ENCODE assay signal across 11 cellular contexts in genomic region chr13:42996584-42996983, GRCh38. TPM values are rescaled to one million over a fixed set of nuclear protein-coding genes. Genes with fewer than 3 reads are reported as not detected.
DNase-seq lines count a peak whose midpoint lies in the region; ATAC-seq and TF ChIP-seq lines count a peak whose summit lies in the region.
"Had no signal": no experiment of that assay in that cellular context is flagged by ENCODE, and none has a peak within 500 bp of the region (broad histone marks: within the 10 kb centered on the region; RNA-seq: fewer than 3 reads in every experiment).

No MANE protein-coding gene starts in this region.

- peak; percentile 21; the same call in 1 of the 2 replicates for ATAC-seq in HCT116
- ATAC-seq: left lobe of liver had no signal

- CTCF ChIA-PET in BJ (lab: Yijun Ruan, JAX): no interaction called here
- CTCF ChIA-PET in HCT116 (lab: Charles Lee): no interaction called here

- H3K79me2 ChIP-seq in HCT116 (ENCODE audit: insufficient read depth, low read length) (no peaks in the 10 kb centered on the region), hepatocyte (no peaks in the 10 kb centered on the region)

- H3K9me2 ChIP-seq in HCT116 (ENCODE audit: insufficient read depth) (no peaks in the 10 kb centered on the region), hepatocyte (replicated peaks; ENCODE audit: insufficient read depth) (no peaks in the 10 kb centered on the region)

- H2AFZ ChIP-seq in HCT116 (ENCODE audit: low read depth, low read length, poor library complexity, severe bottlenecking) (no peak overlapping the region), hepatocyte (no peak overlapping the region)

- H4K20me1 ChIP-seq in HCT116 (ENCODE audit: insufficient read depth) (no peaks in the 10 kb centered on the region), hepatocyte (ENCODE audit: insufficient read depth, poor library complexity, severe bottlenecking) (no peaks in the 10 kb centered on the region)

- H3K27me3 ChIP-seq in BJ (ENCODE audit: control insufficient read depth, insufficient read depth, low read length) (no peaks in the 10 kb centered on the region), HCT116 (ENCODE audit: insufficient read depth, low read length) (no peaks in the 10 kb centered on the region), hepatocyte (no peaks in the 10 kb centered on the region)

- H3K4me1 ChIP-seq in HCT116 (ENCODE audit: control insufficient read depth in 1 of 2, insufficient read depth in 2 of 2, low read length in 2 of 2) (peaks cover 0 to 21% of the 10 kb centered on the region in 2 experiments; a peak in 2 of 4 replicates), hepatocyte (ENCODE audit: insufficient read depth) (peaks cover 2% of the 10 kb centered on the region)

- H3K27ac ChIP-seq in HCT116 (ENCODE audit: low read depth, low read length) (no peak overlapping the region), hepatocyte (peak overlapping the region; percentile 26)

- peaks cover 1% of the 10 kb centered on the region for H3K36me3 Mint-ChIP-seq in activated T-helper 1 cell treated with anti-CD3 and anti-CD28 coated beads, Interleukin-12 subunit alpha, Interleukin-12 subunit beta, Interleukin-2, Interleukin-4 antibody, amounts not matched to agents 30 ng/mL and 10 ng/mL and 1 ng/mL, durations not matched to agents 14 hours and 24 hours and 36 hours (ENCODE audit: low read depth)

- BruUV-seq in HCT116 (replicated peaks; lab: Mats Ljungman, UMichigan): no TSS peak

- intact Hi-C loops in HCT116 (cut with micrococcal nuclease): no loop called here
- intact Hi-C loops in activated T-helper 1 cell treated with anti-CD3 and anti-CD28 coated beads, Interleukin-12 subunit alpha, Interleukin-12 subunit beta, Interleukin-2, Interleukin-4 antibody, amounts not matched to agents 30 ng/mL and 10 ng/mL and 1 ng/mL, durations not matched to agents 14 hours and 24 hours and 36 hours (cut with micrococcal nuclease): loop anchor here (2.0 to 10.0 kb wide), 5 partner anchors 82 to 1921 kb away; partner anchors contain the start of gene TSC22D1

- H3K9me3 Mint-ChIP-seq in activated T-helper 1 cell treated with anti-CD3 and anti-CD28 coated beads, Interleukin-12 subunit alpha, Interleukin-12 subunit beta, Interleukin-2, Interleukin-4 antibody, amounts not matched to agents 30 ng/mL and 10 ng/mL and 1 ng/mL, durations not matched to agents 14 hours and 24 hours and 36 hours: peaks cover 2% of the 10 kb centered on the region
- H3K9me3 Mint-ChIP-seq: dendritic cell treated with granulocyte-macrophage colony-stimulating factor and Interleukin-4, amounts not matched to agents 40 ng/mL and 50 ng/mL, for 4 days had no signal

- no peak for TF ChIP-seq RAD21 in HCT116 (IDR thresholded peaks at IDR 0.05; ENCODE audit: low read depth)

- peak; percentile 74 for DNase-seq in BJ (ENCODE audit: low read depth)
- DNase-seq in HCT116 (ENCODE audit: low read depth, low spot score): peak; percentile 46
- DNase-seq in activated T-helper 1 cell treated with anti-CD3 and anti-CD28 coated beads, Interleukin-12 subunit alpha, Interleukin-12 subunit beta, Interleukin-2, Interleukin-4 antibody, amounts not matched to agents 30 ng/mL and 10 ng/mL and 1 ng/mL, durations not matched to agents 14 hours and 24 hours and 36 hours (ENCODE audit: low spot score): no peak
- no peak for DNase-seq in hepatocyte (ENCODE audit: low spot score)
- DNase-seq in inferior parietal cortex (ENCODE audit: extremely low spot score): no peak
- no peak for DNase-seq in Kasumi-1 (lab: John Stamatoyannopoulos, UW)
- no peak for DNase-seq in HuH-7.5 (ENCODE audit: low spot score)
- no peak for DNase-seq in NCI-H2107 (lab: John Stamatoyannopoulos, UW)
- DNase-seq: activated CD4-positive, alpha-beta T cell treated with anti-CD3 and anti-CD28 coated beads for 1 hour had no signal

- 75% methylated on average over 3 of the region's 3 CpGs for WGBS in hepatocyte (ENCODE audit: low lambda C conversion rate, missing lambda C conversion rate)

- H3K4me3 ChIP-seq in BJ (ENCODE audit: low read depth, low read length): no peak overlapping the region
- no peak overlapping the region for H3K4me3 ChIP-seq in HCT116 (replicated peaks in 1 of 2; ENCODE audit: low read depth in 1 of 2, low read length in 2 of 2)
- no peak overlapping the region for H3K4me3 ChIP-seq in hepatocyte

- peaks cover 72% of the 10 kb centered on the region for H3K4me1 Mint-ChIP-seq in activated T-helper 1 cell treated with anti-CD3 and anti-CD28 coated beads, Interleukin-12 subunit alpha, Interleukin-12 subunit beta, Interleukin-2, Interleukin-4 antibody, amounts not matched to agents 30 ng/mL and 10 ng/mL and 1 ng/mL, durations not matched to agents 14 hours and 24 hours and 36 hours (ENCODE audit: low read depth)

- H3K36me3 ChIP-seq in BJ (ENCODE audit: control insufficient read depth, insufficient read depth, low read length): no peaks in the 10 kb centered on the region
- no peaks in the 10 kb centered on the region for H3K36me3 ChIP-seq in HCT116 (ENCODE audit: control insufficient read depth in 1 of 2, insufficient read depth in 2 of 2, low read length in 2 of 2)
- no peaks in the 10 kb centered on the region for H3K36me3 ChIP-seq in hepatocyte (replicated peaks; ENCODE audit: insufficient read depth, low read depth)

- TF ChIP-seq CTCF in BJ (IDR thresholded peaks at IDR 0.05; ENCODE audit: insufficient read depth, low read depth, low read length): no peak
- TF ChIP-seq CTCF in HCT116 (IDR thresholded peaks at IDR 0.05 in 2 of 3, conservative IDR thresholded peaks at IDR 0.05 in 1 of 3; ENCODE audit: borderline replicate concordance in 1 of 3, insufficient read depth in 1 of 3, low read depth in 2 of 3, low read length in 2 of 3): no peak
- no peak for TF ChIP-seq CTCF in hepatocyte (IDR thresholded peaks at IDR 0.05; ENCODE audit: poor library complexity)

- POLR2A ChIA-PET in BJ (lab: Charles Lee) (no interaction called here), HCT116 (lab: Charles Lee) (no interaction called here)

- TF ChIP-seq POLR2A in HCT116 (IDR thresholded peaks at IDR 0.05; ENCODE audit: borderline replicate concordance, extremely low read depth, insufficient read depth, insufficient read length): no peak

- H3K4me3 Mint-ChIP-seq in activated T-helper 1 cell treated with anti-CD3 and anti-CD28 coated beads, Interleukin-12 subunit alpha, Interleukin-12 subunit beta, Interleukin-2, Interleukin-4 antibody, amounts not matched to agents 30 ng/mL and 10 ng/mL and 1 ng/mL, durations not matched to agents 14 hours and 24 hours and 36 hours: peak overlapping the region; percentile 2
- H3K4me3 Mint-ChIP-seq: dendritic cell treated with granulocyte-macrophage colony-stimulating factor and Interleukin-4, amounts not matched to agents 40 ng/mL and 50 ng/mL, for 4 days had no signal

- no peaks in the 10 kb centered on the region for H3K27me3 Mint-ChIP-seq in activated T-helper 1 cell treated with anti-CD3 and anti-CD28 coated beads, Interleukin-12 subunit alpha, Interleukin-12 subunit beta, Interleukin-2, Interleukin-4 antibody, amounts not matched to agents 30 ng/mL and 10 ng/mL and 1 ng/mL, durations not matched to agents 14 hours and 24 hours and 36 hours (ENCODE audit: insufficient read depth)
- H3K27me3 Mint-ChIP-seq: dendritic cell treated with granulocyte-macrophage colony-stimulating factor and Interleukin-4, amounts not matched to agents 40 ng/mL and 50 ng/mL, for 4 days had no signal

- peak overlapping the region; percentile 61 for H3K27ac Mint-ChIP-seq in activated T-helper 1 cell treated with anti-CD3 and anti-CD28 coated beads, Interleukin-12 subunit alpha, Interleukin-12 subunit beta, Interleukin-2, Interleukin-4 antibody, amounts not matched to agents 30 ng/mL and 10 ng/mL and 1 ng/mL, durations not matched to agents 14 hours and 24 hours and 36 hours
- H3K27ac Mint-ChIP-seq: dendritic cell treated with granulocyte-macrophage colony-stimulating factor and Interleukin-4, amounts not matched to agents 40 ng/mL and 50 ng/mL, for 4 days had no signal

- RAD21 ChIA-PET in HCT116 (lab: Charles Lee; ENCODE audit: low non-redundant PET in 1 of 2, low total read pairs in 2 of 2, uncharacterized antibody in 2 of 2, unreplicated experiment in 2 of 2): no interaction called here

- H3K9me3 ChIP-seq in HCT116 (ENCODE audit: control insufficient read depth in 1 of 2, insufficient read depth in 1 of 2, low read depth in 1 of 2, low read length in 2 of 2): no peaks in the 10 kb centered on the region
- no peaks in the 10 kb centered on the region for H3K9me3 ChIP-seq in hepatocyte (ENCODE audit: low read depth)

- no peak overlapping the region for H3K9ac ChIP-seq in HCT116 (ENCODE audit: low read length)

- H3K4me2 ChIP-seq in HCT116 (ENCODE audit: low read length) (peak overlapping the region; percentile 24; the same call in 1 of the 2 replicates), hepatocyte (no peak overlapping the region)

TF ChIP-seq in HCT116, 20 proteins besides CTCF, POLR2A, EP300 and RAD21 (continues in another document):
- TF ChIP-seq SP1 (IDR thresholded peaks at IDR 0.05; ENCODE audit: low read depth): peak; percentile 44
- no peak for TF ChIP-seq POLR2AphosphoS5 (IDR thresholded peaks at IDR 0.05; ENCODE audit: low read depth, low read length)
- no peak for TF ChIP-seq YY1 (IDR thresholded peaks at IDR 0.05; ENCODE audit: extremely low read depth, insufficient replicate concordance, low read depth, low read length)
- TF ChIP-seq EGR1 (IDR thresholded peaks at IDR 0.05; ENCODE audit: low read depth): no peak
- no peak for TF ChIP-seq ELF1 (IDR thresholded peaks at IDR 0.05; ENCODE audit: borderline replicate concordance, low read depth)
- TF ChIP-seq JUND (IDR thresholded peaks at IDR 0.05): peak; percentile 69
- no peak for TF ChIP-seq EZH2phosphoT487 (IDR thresholded peaks at IDR 0.05; ENCODE audit: borderline replicate concordance)
- no peak for TF ChIP-seq TCF7L2 (IDR thresholded peaks at IDR 0.05; ENCODE audit: borderline replicate concordance, extremely low read depth, insufficient read depth, insufficient read length)

RNA-seq across cellular contexts. Expression of gene EPSTI1, which starts 4.5 kb away (rescaled TPM):
- polyA plus RNA-seq in BJ (2011; rRNA removed) (2.5 and 4.5 TPM in 2 replicates), hepatocyte (27.7 and 31.0 TPM in 2 replicates)
- polyA minus RNA-seq in BJ (2011; rRNA and poly(A)+ RNA removed): 1.0 and 1.4 TPM in 2 replicates
- total RNA-seq in HCT116 (2021; ENCODE audit: unreplicated experiment) (0.69 TPM), hepatocyte (22.2 and 24.5 TPM in 2 replicates)
- polyA plus RNA-seq in HCT116 (2012): 0.24 and 0.52 TPM in 2 replicates
- total RNA-seq in activated T-helper 1 cell treated with anti-CD3 and anti-CD28 coated beads, Interleukin-12 subunit alpha, Interleukin-12 subunit beta, Interleukin-2, Interleukin-4 antibody, amounts not matched to agents 30 ng/mL and 10 ng/mL and 1 ng/mL, durations not matched to agents 14 hours and 24 hours and 36 hours: 18.6 and 19.3 TPM in 2 replicates

RNA-seq across cellular contexts. Expression of gene DNAJC15, which starts 26.8 kb away (rescaled TPM):
- 63.6 and 63.9 TPM in 2 replicates for polyA plus RNA-seq in BJ (2011; rRNA removed)
- polyA minus RNA-seq in BJ (2011; rRNA and poly(A)+ RNA removed): 15.4 and 23.5 TPM in 2 replicates
- 10.8 TPM for total RNA-seq in HCT116 (2021; ENCODE audit: unreplicated experiment)
- polyA plus RNA-seq in HCT116 (2012): 11.8 and 14.6 TPM in 2 replicates
- 18.5 and 20.5 TPM in 2 replicates for total RNA-seq in activated T-helper 1 cell treated with anti-CD3 and anti-CD28 coated beads, Interleukin-12 subunit alpha, Interleukin-12 subunit beta, Interleukin-2, Interleukin-4 antibody, amounts not matched to agents 30 ng/mL and 10 ng/mL and 1 ng/mL, durations not matched to agents 14 hours and 24 hours and 36 hours
- 3.5 and 4.3 TPM in 2 replicates for total RNA-seq in hepatocyte
- polyA plus RNA-seq in hepatocyte: 10.6 and 12.4 TPM in 2 replicates

Comparison
In these comparisons a context has a peak if more than half of its experiments do, and no peak if none do; other contexts are left out.
1. DNase-seq: peak in BJ (single experiment) and HCT116 (single experiment); none in activated T-helper 1 cell treated with anti-CD3 and anti-CD28 coated beads, Interleukin-12 subunit alpha, Interleukin-12 subunit beta, Interleukin-2, Interleukin-4 antibody, amounts not matched to agents 30 ng/mL and 10 ng/mL and 1 ng/mL, durations not matched to agents 14 hours and 24 hours and 36 hours (single experiment), hepatocyte (single experiment), inferior parietal cortex (single experiment), Kasumi-1 (0 of 2), HuH-7.5 (single experiment) and NCI-H2107 (single experiment).
2. RNA of gene EPSTI1, which starts 4.5 kb away (total RNA-seq): 22.2 to 24.5 TPM in hepatocyte and 18.6 to 19.3 TPM in activated T-helper 1 cell treated with anti-CD3 and anti-CD28 coated beads, Interleukin-12 subunit alpha, Interleukin-12 subunit beta, Interleukin-2, Interleukin-4 antibody, amounts not matched to agents 30 ng/mL and 10 ng/mL and 1 ng/mL, durations not matched to agents 14 hours and 24 hours and 36 hours; 0.69 TPM in HCT116 (single experiment); every median in the first group is over 10 times any median in the second.